Comparison of ENCODE assay signal across 12 cellular contexts in the genomic region with DNA sequence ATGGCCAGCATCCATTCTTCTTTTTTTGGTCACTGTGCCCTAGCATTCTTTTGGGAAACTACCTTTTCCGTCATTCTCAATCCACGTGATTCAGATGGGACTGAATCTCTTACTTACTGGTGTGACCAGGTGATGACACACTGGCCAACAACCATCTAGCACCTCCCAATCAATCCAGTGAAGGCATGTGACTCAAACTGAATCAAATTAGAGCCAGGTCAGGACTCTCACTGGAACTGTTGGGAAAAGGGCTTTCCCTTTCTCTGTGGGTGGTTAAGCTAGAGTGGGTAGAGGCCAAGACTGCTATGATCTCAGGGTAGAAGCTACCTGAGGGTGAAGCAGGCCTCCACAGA. TPM values are rescaled to one million over a fixed set of nuclear protein-coding genes. Genes with fewer than 3 reads are reported as not detected.
DNase-seq lines count a peak whose midpoint lies in the region; ATAC-seq, FAIRE-seq and TF ChIP-seq lines count a peak whose summit lies in the region.
"Had no signal": no experiment of that assay in that cellular context is flagged by ENCODE, and none has a peak within 500 bp of the region (broad histone marks: within the 10 kb centered on the region; RNA-seq: fewer than 3 reads in every experiment).

No MANE protein-coding gene starts in this region.

- DNase-seq in NCI-H226 (peak; percentile 64), K562 (ENCODE audit: extremely low read depth in 1 of 4, low spot score in 3 of 4) (no peak), gastrocnemius medialis (no peak), NCI-H82 treated with DMSO at 0.1 percent for 48 hours (lab: John Stamatoyannopoulos, UW; ENCODE audit: unreplicated experiment) (no peak), SW 1271 (lab: John Stamatoyannopoulos, UW) (no peak), OCI-M2 (lab: John Stamatoyannopoulos, UW; ENCODE audit: unreplicated experiment) (no peak), GOT3 (lab: John Stamatoyannopoulos, UW) (no peak)
- DNase-seq: cerebellar nuclear complex; naive thymus-derived CD8-positive, alpha-beta T cell; NCI-H1048 had no signal

- H3K9me3 ChIP-seq in K562 (replicated peaks; ENCODE audit: control insufficient read depth, insufficient read depth, low read depth, low read length) (peaks cover 14% of the 10 kb centered on the region), gastrocnemius medialis (no peaks in the 10 kb centered on the region)
- H3K9me3 ChIP-seq: upper lobe of left lung had no signal

- H3K27me3 ChIP-seq in K562 (ENCODE audit: control insufficient read depth in 2 of 2, insufficient read depth in 2 of 2, low read length in 2 of 2) (no peaks in the 10 kb centered on the region), gastrocnemius medialis (no peaks in the 10 kb centered on the region)
- H3K27me3 ChIP-seq: upper lobe of left lung had no signal

- peak overlapping the region; percentile 92 for H2AFZ ChIP-seq in K562 (ENCODE audit: low read depth, low read length)

- peak overlapping the region in 1 of 2 experiments; percentile 72; a peak in 2 of 4 replicates for H3K9ac ChIP-seq in K562 (ENCODE audit: insufficient read depth in 1 of 2, low read depth in 2 of 2, low read length in 2 of 2)

- no peak for TF ChIP-seq CTCF in K562 (IDR thresholded peaks at IDR 0.05 in 2 of 3, conservative IDR thresholded peaks at IDR 0.05 in 1 of 3; ENCODE audit: insufficient read depth in 2 of 3, low read depth in 1 of 3, low read length in 3 of 3)
- no peak for TF ChIP-seq CTCF in gastrocnemius medialis (IDR thresholded peaks at IDR 0.05 in 4 of 5, conservative IDR thresholded peaks at IDR 0.05 in 1 of 5)

- TF ChIP-seq POLR2A in K562 (conservative IDR thresholded peaks at IDR 0.05), result no peak
- no peak for TF ChIP-seq POLR2A in gastrocnemius medialis (IDR thresholded peaks at IDR 0.05)

- intact Hi-C loops in K562 (cut with micrococcal nuclease), result no loop called here
- intact Hi-C loops in gastrocnemius medialis (cut with DNase I; ENCODE audit: low total_unique reads), result no loop called here

- no peak for TF ChIP-seq RAD21 in K562 (CRISPR knock-in tag; conservative IDR thresholded peaks at IDR 0.05 in 1 of 2, IDR thresholded peaks at IDR 0.05 in 1 of 2)

- in situ Hi-C loops in K562 (cut with MboI), result loop anchor here (5.0 to 25.0 kb wide), 2 partner anchors 195 to 630 kb away; no protein-coding TSS in a partner anchor
- in situ Hi-C loops in gastrocnemius medialis (cut with MboI; ENCODE audit: low sequenced_read_pairs in 4 of 4), result loop anchor here in 2 of 4 donors (10.0 to 25.0 kb wide), 3 partner anchors 220 to 630 kb away; no protein-coding TSS in a partner anchor

- no peak for FAIRE-seq in K562 (lab: Jason Lieb, UNC)

- H3K36me3 ChIP-seq in K562 (ENCODE audit: control insufficient read depth, insufficient read depth, low read length), result no peaks in the 10 kb centered on the region
- H3K36me3 ChIP-seq in gastrocnemius medialis, result no peaks in the 10 kb centered on the region
- H3K36me3 ChIP-seq: upper lobe of left lung had no signal

- no peaks in the 10 kb centered on the region for H3K9me1 ChIP-seq in K562 (ENCODE audit: control insufficient read depth, insufficient read depth, low read length)

- POLR2A ChIA-PET in K562 (lab: Yijun Ruan, JAX), result interaction anchor here (1.0 to 2.0 kb wide), 4 partner anchors 9 to 187 kb away, joined by 3 to 10 read pairs (median 5); a partner anchor contains a TSS

- ATAC-seq in GM19351 (IDR thresholded peaks at IDR 0.05; ENCODE audit: unreplicated experiment), result peak; percentile 15
- ATAC-seq in K562, result no peak
- no peak for ATAC-seq in gastrocnemius medialis
- ATAC-seq: naive thymus-derived CD8-positive, alpha-beta T cell had no signal

- peak overlapping the region; percentile 67 for H3K4me2 ChIP-seq in K562 (ENCODE audit: insufficient read depth, low read length)

- H3K4me1 ChIP-seq in K562 (replicated peaks in 1 of 2; ENCODE audit: control insufficient read depth in 2 of 2, insufficient read depth in 2 of 2, low read length in 2 of 2) (peaks cover 8 to 26% of the 10 kb centered on the region in 2 experiments; a peak in 4 of 5 replicates), gastrocnemius medialis (peaks cover 1 to 8% of the 10 kb centered on the region in 2 donors)

- H4K20me1 ChIP-seq in K562 (replicated peaks; ENCODE audit: control insufficient read depth, insufficient read depth, low read length), result no peaks in the 10 kb centered on the region

- no TSS peak for BruUV-seq in K562 (replicated peaks; lab: Mats Ljungman, UMichigan)

- no peaks in the 10 kb centered on the region for H3K79me2 ChIP-seq in K562 (ENCODE audit: control insufficient read depth, insufficient read depth, low read length)

- CTCF ChIA-PET in K562 (lab: Yijun Ruan, JAX; ENCODE audit: low intra/inter-chr PET ratio), result no interaction called here

- no peak overlapping the region for H3K4me3 ChIP-seq in K562
- no peak overlapping the region for H3K4me3 ChIP-seq in gastrocnemius medialis
- H3K4me3 ChIP-seq: upper lobe of left lung had no signal

- no peak for TF ChIP-seq EP300 in K562 (IDR thresholded peaks at IDR 0.05; ENCODE audit: low read length)

- 46% methylated on average over 2 of the region's 2 CpGs for WGBS in K562 (ENCODE audit: insufficient coverage, low coverage, missing lambda C conversion rate)

- H3K27ac ChIP-seq in K562 (ENCODE audit: extremely low read depth, low read depth, low read length), result peak overlapping the region; percentile 95
- H3K27ac ChIP-seq in gastrocnemius medialis, result peak overlapping the region in 3 of 4 donors; percentile 37 to 77 (median 56)

TF ChIP-seq in K562, 482 proteins besides CTCF, POLR2A, EP300 and RAD21 (continues in another document):
- peak; percentile 67 for TF ChIP-seq ZNF766 (CRISPR knock-in tag; conservative IDR thresholded peaks at IDR 0.05)
- TF ChIP-seq, protein P1, sequence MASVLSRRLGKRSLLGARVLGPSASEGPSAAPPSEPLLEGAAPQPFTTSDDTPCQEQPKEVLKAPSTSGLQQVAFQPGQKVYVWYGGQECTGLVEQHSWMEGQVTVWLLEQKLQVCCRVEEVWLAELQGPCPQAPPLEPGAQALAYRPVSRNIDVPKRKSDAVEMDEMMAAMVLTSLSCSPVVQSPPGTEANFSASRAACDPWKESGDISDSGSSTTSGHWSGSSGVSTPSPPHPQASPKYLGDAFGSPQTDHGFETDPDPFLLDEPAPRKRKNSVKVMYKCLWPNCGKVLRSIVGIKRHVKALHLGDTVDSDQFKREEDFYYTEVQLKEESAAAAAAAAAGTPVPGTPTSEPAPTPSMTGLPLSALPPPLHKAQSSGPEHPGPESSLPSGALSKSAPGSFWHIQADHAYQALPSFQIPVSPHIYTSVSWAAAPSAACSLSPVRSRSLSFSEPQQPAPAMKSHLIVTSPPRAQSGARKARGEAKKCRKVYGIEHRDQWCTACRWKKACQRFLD (CRISPR knock-in tag; IDR thresholded peaks at IDR 0.05), result no peak; the same call in 1 of the 2 replicates
- 0 out of 2 replicates have a peak, but pooled peaks have one; percentile 17 for TF ChIP-seq FOXJ2 (tag; IDR thresholded peaks at IDR 0.05)
- peak; percentile 29; the same call in 1 of the 2 replicates for TF ChIP-seq ZNF316 (IDR thresholded peaks at IDR 0.05)
- TF ChIP-seq EWSR1 (IDR thresholded peaks at IDR 0.05; ENCODE audit: borderline replicate concordance, low read depth, partially characterized antibody), result peak; percentile 16
- TF ChIP-seq, protein P2, sequence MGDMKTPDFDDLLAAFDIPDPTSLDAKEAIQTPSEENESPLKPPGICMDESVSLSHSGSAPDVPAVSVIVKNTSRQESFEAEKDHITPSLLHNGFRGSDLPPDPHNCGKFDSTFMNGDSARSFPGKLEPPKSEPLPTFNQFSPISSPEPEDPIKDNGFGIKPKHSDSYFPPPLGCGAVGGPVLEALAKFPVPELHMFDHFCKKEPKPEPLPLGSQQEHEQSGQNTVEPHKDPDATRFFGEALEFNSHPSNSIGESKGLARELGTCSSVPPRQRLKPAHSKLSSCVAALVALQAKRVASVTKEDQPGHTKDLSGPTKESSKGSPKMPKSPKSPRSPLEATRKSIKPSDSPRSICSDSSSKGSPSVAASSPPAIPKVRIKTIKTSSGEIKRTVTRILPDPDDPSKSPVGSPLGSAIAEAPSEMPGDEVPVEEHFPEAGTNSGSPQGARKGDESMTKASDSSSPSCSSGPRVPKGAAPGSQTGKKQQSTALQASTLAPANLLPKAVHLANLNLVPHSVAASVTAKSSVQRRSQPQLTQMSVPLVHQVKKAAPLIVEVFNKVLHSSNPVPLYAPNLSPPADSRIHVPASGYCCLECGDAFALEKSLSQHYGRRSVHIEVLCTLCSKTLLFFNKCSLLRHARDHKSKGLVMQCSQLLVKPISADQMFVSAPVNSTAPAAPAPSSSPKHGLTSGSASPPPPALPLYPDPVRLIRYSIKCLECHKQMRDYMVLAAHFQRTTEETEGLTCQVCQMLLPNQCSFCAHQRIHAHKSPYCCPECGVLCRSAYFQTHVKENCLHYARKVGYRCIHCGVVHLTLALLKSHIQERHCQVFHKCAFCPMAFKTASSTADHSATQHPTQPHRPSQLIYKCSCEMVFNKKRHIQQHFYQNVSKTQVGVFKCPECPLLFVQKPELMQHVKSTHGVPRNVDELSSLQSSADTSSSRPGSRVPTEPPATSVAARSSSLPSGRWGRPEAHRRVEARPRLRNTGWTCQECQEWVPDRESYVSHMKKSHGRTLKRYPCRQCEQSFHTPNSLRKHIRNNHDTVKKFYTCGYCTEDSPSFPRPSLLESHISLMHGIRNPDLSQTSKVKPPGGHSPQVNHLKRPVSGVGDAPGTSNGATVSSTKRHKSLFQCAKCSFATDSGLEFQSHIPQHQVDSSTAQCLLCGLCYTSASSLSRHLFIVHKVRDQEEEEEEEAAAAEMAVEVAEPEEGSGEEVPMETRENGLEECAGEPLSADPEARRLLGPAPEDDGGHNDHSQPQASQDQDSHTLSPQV (IDR thresholded peaks at IDR 0.05), result 0 out of 2 replicates have a peak, but pooled peaks have one; percentile 56

RNA-seq across cellular contexts. Expression of a gene that starts 36.2 kb away (rescaled TPM):
- total RNA-seq in K562 (2011; cell fraction: chromatin; rRNA removed; ENCODE audit: low replicate concordance), result 399 and 515 TPM in 2 replicates
- total RNA-seq in K562 (2011; cell fraction: nucleolus; rRNA removed), result 184 and 194 TPM in 2 replicates
- total RNA-seq in K562 (2011; cell fraction: nucleoplasm; rRNA removed), result 232 and 241 TPM in 2 replicates
- total RNA-seq in K562 (2014; rRNA removed) (51.8 and 62.6 TPM in 2 replicates), K562 (2014; rRNA removed; fragmentation: Illumina TruSeq; extraction: Trizol) (71.9 and 79.2 TPM in 2 replicates), K562 (2015; rRNA removed; fragmentation: Illumina TruSeq; extraction: Trizol) (65.3 and 67.3 TPM in 2 replicates), K562 (2021) (129 and 148 TPM in 2 replicates), gastrocnemius medialis (10 to 100 TPM; 15.1 to 32.2 (median 19.7) TPM)
- polyA plus RNA-seq in K562 (2011; rRNA removed) (80.8 and 95.0 TPM in 2 replicates), K562 (2014; fragmentation: Illumina TruSeq; extraction: Trizol) (97.2 and 121 TPM in 2 replicates), K562 (2014; fragmentation: Nextera tagmentation; extraction: Ambion mirVana) (10 to 100 TPM; 31.8 to 58.0 TPM), K562 (2014; rRNA removed) (63.9 and 79.5 TPM in 2 replicates)
- 42.9 and 46.7 TPM in 2 replicates for polyA plus RNA-seq in K562 (2011; cell fraction: cytosol; rRNA removed)
- 147 and 184 TPM in 2 replicates for polyA plus RNA-seq in K562 (2011; cell fraction: nucleus; rRNA removed)
- polyA plus RNA-seq in K562 (2012), result 48.4 and 62.9 TPM in 2 replicates
- polyA minus RNA-seq in K562 (2011; rRNA and poly(A)+ RNA removed), result 140 and 160 TPM in 2 replicates
- polyA minus RNA-seq in K562 (2011; cell fraction: cytosol; rRNA and poly(A)+ RNA removed), result 71.6 and 73.2 TPM in 2 replicates
- 125 and 198 TPM in 2 replicates for polyA minus RNA-seq in K562 (2011; cell fraction: nucleus; rRNA and poly(A)+ RNA removed)
